Comparison of ENCODE assay signal across 25 cellular contexts in the genomic region with DNA sequence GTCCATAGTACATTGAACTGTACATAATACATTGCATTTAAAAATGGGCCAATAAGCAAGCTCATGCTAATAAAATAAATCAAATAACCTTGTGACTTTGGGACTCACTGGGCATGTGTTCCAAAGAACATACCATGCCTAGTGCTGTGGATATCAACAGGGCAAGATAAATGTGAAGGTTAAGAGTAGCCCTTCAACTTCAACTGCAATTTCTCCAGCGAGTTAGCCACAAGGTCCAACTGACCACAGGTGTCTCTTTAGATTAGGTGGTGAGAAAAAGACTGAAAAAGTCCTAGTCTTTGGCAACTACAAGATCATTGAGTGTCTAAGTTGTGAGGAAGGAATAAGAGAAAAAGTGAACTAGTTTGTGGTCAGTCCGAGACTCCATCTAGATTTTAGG.
"Had no signal": no experiment of that assay in that cellular context is flagged by ENCODE, and none has a peak within 500 bp of the region (broad histone marks: within the 10 kb centered on the region; RNA-seq: fewer than 3 reads in every experiment).

No MANE protein-coding gene starts in this region.

- H3K4me1 ChIP-seq: colonic mucosa, gastroesophageal sphincter, suprapubic skin, tibial artery, upper lobe of right lung had no signal

- H3K36me3 ChIP-seq: colonic mucosa, gastroesophageal sphincter, suprapubic skin, tibial artery, upper lobe of right lung had no signal

- H3K9me3 ChIP-seq: colonic mucosa, gastroesophageal sphincter, suprapubic skin, tibial artery, upper lobe of right lung had no signal

- DNase-seq: activated CD4-positive, alpha-beta T cell treated with anti-CD3 and anti-CD28 coated beads for 36 hours; activated CD4-positive, CD25-positive, alpha-beta regulatory T cell; activated CD8-positive, alpha-beta memory T cell treated with anti-CD3 and anti-CD28 coated beads, Interleukin-2, amount 10 ng/mL, durations not matched to agents 7 days and 5 days; activated CD8-positive, alpha-beta T cell treated with anti-CD3 and anti-CD28 coated beads, Interleukin-2, amount 10 ng/mL, durations not matched to agents 7 days and 5 days; activated T-cell treated with anti-CD3 and anti-CD28 coated beads, Interleukin-2, amount 50 U/mL, for 48 hours; anterior cingulate cortex; cerebellar nuclear complex; colonic mucosa; effector memory CD4-positive, alpha-beta T cell; immature natural killer cell; mesendoderm; posterior cingulate gyrus; stimulated activated naive B cell treated with anti-CD40 and anti-IgM and Interleukin-4, amounts not matched to agents 10 μg/mL and 1 μg/mL and 100 μg/mL, for 72 hours; SW 1271; T1000; tibial artery; upper lobe of right lung had no signal

- H3K27me3 ChIP-seq: colonic mucosa, gastroesophageal sphincter, suprapubic skin, upper lobe of right lung had no signal

- ATAC-seq: activated CD4-positive, alpha-beta T cell treated with anti-CD3 and anti-CD28 coated beads for 36 hours; activated CD8-positive, alpha-beta memory T cell treated with anti-CD3 and anti-CD28 coated beads, Interleukin-2, amount 10 ng/mL, durations not matched to agents 7 days and 5 days; activated CD8-positive, alpha-beta T cell treated with anti-CD3 and anti-CD28 coated beads, Interleukin-2, amount 10 ng/mL, durations not matched to agents 7 days and 5 days; activated naive CD4-positive, alpha-beta T cell treated with anti-CD3 and anti-CD28 coated beads, Interleukin-2, amount 50 U/mL, for 72 hours; gastroesophageal sphincter; natural killer cell treated with Interleukin-12 subunit alpha and Interleukin-12 subunit beta and Interleukin-15 and Interleukin-18, amount 100 ng/mL, for 72 hours; sciatic nerve; upper lobe of right lung had no signal

- H3K27ac ChIP-seq: colonic mucosa, gastroesophageal sphincter, skin epidermis, suprapubic skin, tibial artery, upper lobe of right lung had no signal

- FAIRE-seq: bronchial epithelial cell had no signal

- H3K4me3 ChIP-seq: colonic mucosa, gastroesophageal sphincter, lung, skin epidermis, suprapubic skin, tibial artery, upper lobe of right lung had no signal
